ENCODE assay signal across 8 cellular contexts in genomic region chrX:44876076-44876475, GRCh38. TPM values are rescaled to one million over a fixed set of nuclear protein-coding genes. Genes with fewer than 3 reads are reported as not detected.
DNase-seq lines count a peak whose midpoint lies in the region; ATAC-seq, FAIRE-seq and TF ChIP-seq lines count a peak whose summit lies in the region.
"Had no signal": no experiment of that assay in that cellular context is flagged by ENCODE, and none has a peak within 500 bp of the region (broad histone marks: within the 10 kb centered on the region; RNA-seq: fewer than 3 reads in every experiment).

No MANE protein-coding gene starts in this region.

- no peak for DNase-seq in GM19239 (ENCODE audit: insufficient read length, low spot score)
- DNase-seq in RCC 7860 (ENCODE audit: low spot score) = no peak
- peak; percentile 43 for DNase-seq in epithelial cell of esophagus (ENCODE audit: low read depth)
- DNase-seq in psoas muscle = no peak
- DNase-seq in head of caudate nucleus = no peak
- DNase-seq in NCI-H510A treated with DMSO at 0.1 percent for 48 hours (lab: John Stamatoyannopoulos, UW) = no peak
- no peak for DNase-seq in mucosa of gallbladder (ENCODE audit: low spot score)

- no peak overlapping the region for H3K27ac ChIP-seq in psoas muscle

- ATAC-seq in psoas muscle = no peak

- no peaks in the 10 kb centered on the region for H3K27me3 ChIP-seq in psoas muscle (ENCODE audit: insufficient read depth in 3 of 3, low read length in 2 of 3)

- no peaks in the 10 kb centered on the region for H3K36me3 ChIP-seq in psoas muscle (ENCODE audit: insufficient read depth in 1 of 2, low read depth in 1 of 2)

- FAIRE-seq in GM19239 (lab: Jason Lieb, UNC) (peak; percentile 90), RCC 7860 (lab: Jason Lieb, UNC) (peak; percentile 65)

- H3K4me1 ChIP-seq in psoas muscle = peaks cover 40% of the 10 kb centered on the region

- no peak for TF ChIP-seq CTCF in epithelial cell of esophagus (IDR thresholded peaks at IDR 0.05; ENCODE audit: insufficient read depth, low read depth, low read length, missing control alignments)
- no peak for TF ChIP-seq CTCF in psoas muscle (IDR thresholded peaks at IDR 0.05)

- no peaks in the 10 kb centered on the region for H3K9me3 ChIP-seq in psoas muscle

- H3K4me3 ChIP-seq in epithelial cell of esophagus (ENCODE audit: low read length) = peak overlapping the region; percentile 70
- H3K4me3 ChIP-seq in psoas muscle = peak overlapping the region; percentile 88

- WGBS in psoas muscle, 3 donors = 15 to 28% (median 22%) methylated on average over 4 of the region's 4 CpGs

- intact Hi-C loops in psoas muscle (cut with DNase I) (loop anchor here in 1 of 2 donors (10.0 kb wide), 1 partner anchor 331 kb away; the partner anchor contains the start of gene FUNDC1), head of caudate nucleus (cut with DNase I) (no loop called here)

RNA-seq across cellular contexts. Expression of gene KDM6A, which starts 3.1 kb away (rescaled TPM):
- total RNA-seq in psoas muscle (10 to 100 TPM; 13.2 to 21.3 (median 15.9) TPM), mucosa of gallbladder (41.1 TPM)
- 1 to 10 TPM; 3.6 to 6.9 (median 6.4) TPM for polyA plus RNA-seq in psoas muscle

RNA-seq across cellular contexts. Expression of gene DUSP21, which starts 32.3 kb away (rescaled TPM):
- total RNA-seq in psoas muscle (not detected), mucosa of gallbladder (not detected)
- polyA plus RNA-seq in psoas muscle = not detected
- total RNA-seq: temporal lobe had no signal
